Comparison of ENCODE assay signal across 21 cellular contexts in the genomic region with DNA sequence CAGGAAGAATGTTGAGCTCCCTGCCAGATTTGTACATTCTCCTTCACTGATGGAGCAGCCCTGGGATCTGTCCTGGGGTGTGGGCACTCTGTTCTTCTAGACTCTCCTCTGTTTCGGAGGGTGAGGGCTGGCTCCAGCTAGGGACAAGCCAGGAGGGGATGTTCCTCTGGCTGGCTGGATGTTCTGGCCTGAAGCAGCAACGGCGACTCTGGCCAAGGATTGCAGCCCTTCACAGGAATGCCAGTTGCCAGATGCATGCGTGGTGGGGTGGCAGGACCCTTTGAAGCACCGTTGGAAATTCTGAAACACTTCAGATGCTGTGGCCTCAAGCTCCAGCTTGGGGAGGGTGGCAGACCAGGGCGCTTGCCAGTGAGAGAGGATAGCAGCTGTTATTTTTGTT.
DNase-seq lines count a peak whose midpoint lies in the region; ATAC-seq and TF ChIP-seq lines count a peak whose summit lies in the region.
"Had no signal": no experiment of that assay in that cellular context is flagged by ENCODE, and none has a peak within 500 bp of the region (broad histone marks: within the 10 kb centered on the region; RNA-seq: fewer than 3 reads in every experiment).

No MANE protein-coding gene starts in this region.

- H3K27ac ChIP-seq in left ventricle myocardium inferior (replicated peaks) (peak overlapping the region; percentile 33), heart left ventricle (peak overlapping the region in 1 of 12 donors; percentile 5), coronary artery (peak overlapping the region; percentile 68 to 90), thoracic aorta (peak overlapping the region; percentile 39 to 62), transverse colon (no peak overlapping the region)
- H3K27ac ChIP-seq: BLaER1, KMS-11 had no signal

- no peak for DNase-seq in left ventricle myocardium inferior
- no peak for DNase-seq in heart left ventricle
- peak; percentile 82 for DNase-seq in coronary artery (ENCODE audit: low spot score)
- no peak for DNase-seq in neural crest cell (ENCODE audit: low read depth, low spot score)
- no peak for DNase-seq in thoracic aorta (ENCODE audit: low spot score)
- no peak for DNase-seq in HuH-7 (ENCODE audit: low spot score)
- DNase-seq in transverse colon, result no peak
- DNase-seq in T-helper 2 cell treated with Interferon-gamma antibody and Interleukin-4, amounts not matched to agents 5 μg/mL and 100 μg/mL, for 36 hours (ENCODE audit: low spot score), result no peak
- DNase-seq: CD4-positive, CD25-positive, alpha-beta regulatory T cell; GOT3; HFFc6; NCI-H1048; NCI-H1417; NCI-H187 treated with DMSO at 0.1 percent for 48 hours; NCI-H2107; NCI-H748 treated with DMSO at 0.1 percent for 48 hours; SHP77 had no signal

- intact Hi-C loops in left ventricle myocardium inferior (cut with micrococcal nuclease) (no loop called here), heart left ventricle (cut with DNase I) (loop anchor here in 2 of 10 donors (10.0 kb wide), 1 partner anchor 208 kb away; a partner anchor contains a TSS), transverse colon (cut with DNase I; ENCODE audit: low total_unique reads) (no loop called here)

- TF ChIP-seq EP300 in transverse colon (IDR thresholded peaks at IDR 0.05; ENCODE audit: low read depth), result no peak

- H3K27me3 ChIP-seq in left ventricle myocardium inferior (ENCODE audit: low read depth), result no peaks in the 10 kb centered on the region
- H3K27me3 ChIP-seq in heart left ventricle, result no peaks in the 10 kb centered on the region
- no peaks in the 10 kb centered on the region for H3K27me3 ChIP-seq in thoracic aorta (replicated peaks; ENCODE audit: insufficient read depth)
- no peaks in the 10 kb centered on the region for H3K27me3 ChIP-seq in transverse colon
- H3K27me3 ChIP-seq: BLaER1 had no signal

- no peak for TF ChIP-seq POLR2A in heart left ventricle (IDR thresholded peaks at IDR 0.05)
- TF ChIP-seq POLR2A in transverse colon (IDR thresholded peaks at IDR 0.05), result no peak

- no peaks in the 10 kb centered on the region for H3K27me3 Mint-ChIP-seq in neural crest cell (ENCODE audit: low read depth)
- H3K27me3 Mint-ChIP-seq in T-helper 2 cell treated with Interferon-gamma antibody and Interleukin-4, amounts not matched to agents 5 μg/mL and 100 μg/mL, for 36 hours (ENCODE audit: low read depth), result peaks cover 4% of the 10 kb centered on the region
- H3K27me3 Mint-ChIP-seq: CD4-positive, CD25-positive, alpha-beta regulatory T cell had no signal

- ATAC-seq in heart left ventricle (no peak), thoracic aorta (ENCODE audit: insufficient number of reproducible peaks, low FRiP score, low read depth) (no peak)

- H3K4me3 ChIP-seq in left ventricle myocardium inferior (no peak overlapping the region), heart left ventricle (no peak overlapping the region), coronary artery (no peak overlapping the region), thoracic aorta (no peak overlapping the region), transverse colon (no peak overlapping the region)
- H3K4me3 ChIP-seq: BLaER1, HAP-1 had no signal

- H3K9me3 Mint-ChIP-seq in neural crest cell, result no peaks in the 10 kb centered on the region
- H3K9me3 Mint-ChIP-seq in T-helper 2 cell treated with Interferon-gamma antibody and Interleukin-4, amounts not matched to agents 5 μg/mL and 100 μg/mL, for 36 hours, result no peaks in the 10 kb centered on the region
- H3K9me3 Mint-ChIP-seq: IgD-negative memory B cell had no signal

- H3K9me3 ChIP-seq in left ventricle myocardium inferior (replicated peaks), result no peaks in the 10 kb centered on the region
- no peaks in the 10 kb centered on the region for H3K9me3 ChIP-seq in heart left ventricle
- no peaks in the 10 kb centered on the region for H3K9me3 ChIP-seq in thoracic aorta
- no peaks in the 10 kb centered on the region for H3K9me3 ChIP-seq in transverse colon
- H3K9me3 ChIP-seq: BLaER1, HAP-1 had no signal

- H3K4me1 Mint-ChIP-seq in neural crest cell, result no peaks in the 10 kb centered on the region
- H3K4me1 Mint-ChIP-seq in T-helper 2 cell treated with Interferon-gamma antibody and Interleukin-4, amounts not matched to agents 5 μg/mL and 100 μg/mL, for 36 hours (ENCODE audit: low read depth), result no peaks in the 10 kb centered on the region
- H3K4me1 Mint-ChIP-seq: CD4-positive, CD25-positive, alpha-beta regulatory T cell; IgD-negative memory B cell had no signal

- H3K36me3 ChIP-seq in left ventricle myocardium inferior, result no peaks in the 10 kb centered on the region
- no peaks in the 10 kb centered on the region for H3K36me3 ChIP-seq in heart left ventricle
- H3K36me3 ChIP-seq in thoracic aorta, result no peaks in the 10 kb centered on the region
- no peaks in the 10 kb centered on the region for H3K36me3 ChIP-seq in transverse colon
- H3K36me3 ChIP-seq: BLaER1, HAP-1 had no signal

- H3K27ac Mint-ChIP-seq in neural crest cell (ENCODE audit: unreplicated experiment), result peak overlapping the region; percentile 41
- H3K27ac Mint-ChIP-seq in T-helper 2 cell treated with Interferon-gamma antibody and Interleukin-4, amounts not matched to agents 5 μg/mL and 100 μg/mL, for 36 hours, result no peak overlapping the region
- H3K27ac Mint-ChIP-seq: HFFc6, IgD-negative memory B cell had no signal

- H3K4me3 Mint-ChIP-seq in neural crest cell, result no peak overlapping the region
- H3K4me3 Mint-ChIP-seq in T-helper 2 cell treated with Interferon-gamma antibody and Interleukin-4, amounts not matched to agents 5 μg/mL and 100 μg/mL, for 36 hours, result no peak overlapping the region
- H3K4me3 Mint-ChIP-seq: CD4-positive, CD25-positive, alpha-beta regulatory T cell; HFFc6; IgD-negative memory B cell had no signal

- no peaks in the 10 kb centered on the region for H3K36me3 Mint-ChIP-seq in neural crest cell (ENCODE audit: low read depth)
- no peaks in the 10 kb centered on the region for H3K36me3 Mint-ChIP-seq in T-helper 2 cell treated with Interferon-gamma antibody and Interleukin-4, amounts not matched to agents 5 μg/mL and 100 μg/mL, for 36 hours (ENCODE audit: low read depth)
- H3K36me3 Mint-ChIP-seq: CD4-positive, CD25-positive, alpha-beta regulatory T cell; IgD-negative memory B cell had no signal

- WGBS in heart left ventricle, 4 donors, result 65 to 77% (median 74%) methylated on average over 6 of the region's 6 CpGs
- WGBS in transverse colon (ENCODE audit: low coverage in 1 of 2), 2 donors, result 78% methylated on average over 6 of the region's 6 CpGs; no CpG with 5 or more reads in 1 of the 2 donors

- TF ChIP-seq CTCF in left ventricle myocardium inferior (IDR thresholded peaks at IDR 0.05; ENCODE audit: borderline replicate concordance) (no peak), heart left ventricle (IDR thresholded peaks at IDR 0.05) (no peak), coronary artery (IDR thresholded peaks at IDR 0.05) (no peak), neural crest cell (conservative IDR thresholded peaks at IDR 0.05) (no peak), thoracic aorta (IDR thresholded peaks at IDR 0.05) (no peak), transverse colon (IDR thresholded peaks at IDR 0.05) (no peak)

- in situ Hi-C loops in transverse colon (cut with MboI; ENCODE audit: low pct_ligation_motif_present in 1 of 4, low pct_unique_long_range_greater_than_20kb in 1 of 4, low sequenced_read_pairs in 3 of 4), result no loop called here

- H3K4me1 ChIP-seq in left ventricle myocardium inferior, result peaks cover 50% of the 10 kb centered on the region
- peaks cover 0 to 51% (median 30%) of the 10 kb centered on the region in 12 donors for H3K4me1 ChIP-seq in heart left ventricle
- peaks cover 27 to 56% of the 10 kb centered on the region in 2 donors for H3K4me1 ChIP-seq in thoracic aorta (ENCODE audit: control insufficient read depth in 1 of 2, low read depth in 2 of 2)
- H3K4me1 ChIP-seq in transverse colon, result no peaks in the 10 kb centered on the region
- H3K4me1 ChIP-seq: BLaER1, HAP-1 had no signal

Comparison
In these comparisons a context has a peak if more than half of its experiments do, and no peak if none do; other contexts are left out.
1. H3K27ac ChIP-seq: peak in left ventricle myocardium inferior (single experiment), coronary artery (2 of 2) and thoracic aorta (2 of 2); none in transverse colon (0 of 4).